Comparison of ENCODE assay signal across 8 cellular contexts in the genomic region with DNA sequence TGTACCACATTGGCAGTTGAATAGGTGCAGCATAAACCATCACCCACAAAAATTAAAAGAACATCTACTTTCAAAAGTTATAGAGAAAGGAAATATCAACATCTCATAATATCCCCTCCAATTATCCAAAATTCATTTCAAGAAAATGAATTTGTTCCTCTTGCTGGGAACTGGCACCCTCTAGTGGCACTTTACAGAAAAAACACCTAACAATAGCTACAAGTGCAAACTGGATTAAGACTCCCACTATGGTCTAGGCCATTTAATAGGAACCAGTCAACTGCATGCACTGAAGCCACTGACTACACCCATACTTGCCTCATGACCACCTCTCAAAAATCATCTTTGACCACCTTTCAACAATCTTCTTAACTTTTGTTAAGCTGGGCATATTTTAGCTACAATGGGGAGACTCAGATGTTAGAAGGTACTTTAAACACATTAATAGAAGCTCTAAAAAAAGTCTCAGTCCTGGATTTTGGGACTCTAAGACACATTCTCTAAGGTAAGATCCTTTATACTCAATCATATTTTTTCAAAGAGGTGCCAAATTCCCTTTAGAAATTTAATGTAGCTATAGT. TPM values are rescaled to one million over a fixed set of nuclear protein-coding genes. Genes with fewer than 3 reads are reported as not detected.
DNase-seq lines count a peak whose midpoint lies in the region; ATAC-seq and TF ChIP-seq lines count a peak whose summit lies in the region.

No MANE protein-coding gene starts in this region.

- POLR2A ChIA-PET in RWPE1 (lab: Yijun Ruan, JAX; ENCODE audit: low non-redundant PET) = no interaction called here

- ATAC-seq in HG02571 (IDR thresholded peaks at IDR 0.05; ENCODE audit: unreplicated experiment) = no peak
- ATAC-seq in GM18511 (IDR thresholded peaks at IDR 0.05; ENCODE audit: unreplicated experiment) = no peak

- CTCF ChIA-PET in RWPE1 (lab: Yijun Ruan, JAX) = interaction anchor here (0.6 to 1.7 kb wide), 14 partner anchors 9 to 1715 kb away, joined by 3 to 7 read pairs (median 4); partner anchors contain the start of gene TRAF6

- peak; percentile 12 for DNase-seq in stimulated activated CD4-positive, alpha-beta T cell treated with anti-CD3 and anti-CD28 coated beads, Interleukin-15, amount 100 ng/mL, for 24 hours
- DNase-seq in stimulated activated CD4-positive, alpha-beta T cell treated with anti-CD3 and anti-CD28 coated beads, Interleukin-4, amount 100 ng/mL, for 1 hour = no peak
- DNase-seq in HT1080 (ENCODE audit: low read depth) = peak; percentile 27
- DNase-seq in RWPE1 (ENCODE audit: low spot score) = peak; percentile 43
- DNase-seq in dermis blood vessel endothelial cell = peak; percentile 81
- peak; percentile 74 for DNase-seq in medulla oblongata (ENCODE audit: extremely low spot score)

- peak; percentile 85 for TF ChIP-seq CTCF in RWPE1 (conservative IDR thresholded peaks at IDR 0.05; ENCODE audit: low read depth)

- no peak overlapping the region for H3K27ac ChIP-seq in RWPE1

RNA-seq across cellular contexts. Expression of gene TRAF6, which starts 17.3 kb away (rescaled TPM):
- total RNA-seq in HT1080 (2014; rRNA removed; shearing (Covaris generic)) = 7.4 and 8.1 TPM in 2 replicates
- polyA plus RNA-seq in HT1080 (2015; cell fraction: cytosol; rRNA removed) = 4.7 and 5.6 TPM in 2 replicates
- polyA plus RNA-seq in HT1080 (2015; cell fraction: nucleus; rRNA removed) = 9.0 and 10.6 TPM in 2 replicates
- 10.7 and 13.6 TPM in 2 replicates for total RNA-seq in dermis blood vessel endothelial cell
